Comparison of ENCODE assay signal across 8 cellular contexts in the genomic region with DNA sequence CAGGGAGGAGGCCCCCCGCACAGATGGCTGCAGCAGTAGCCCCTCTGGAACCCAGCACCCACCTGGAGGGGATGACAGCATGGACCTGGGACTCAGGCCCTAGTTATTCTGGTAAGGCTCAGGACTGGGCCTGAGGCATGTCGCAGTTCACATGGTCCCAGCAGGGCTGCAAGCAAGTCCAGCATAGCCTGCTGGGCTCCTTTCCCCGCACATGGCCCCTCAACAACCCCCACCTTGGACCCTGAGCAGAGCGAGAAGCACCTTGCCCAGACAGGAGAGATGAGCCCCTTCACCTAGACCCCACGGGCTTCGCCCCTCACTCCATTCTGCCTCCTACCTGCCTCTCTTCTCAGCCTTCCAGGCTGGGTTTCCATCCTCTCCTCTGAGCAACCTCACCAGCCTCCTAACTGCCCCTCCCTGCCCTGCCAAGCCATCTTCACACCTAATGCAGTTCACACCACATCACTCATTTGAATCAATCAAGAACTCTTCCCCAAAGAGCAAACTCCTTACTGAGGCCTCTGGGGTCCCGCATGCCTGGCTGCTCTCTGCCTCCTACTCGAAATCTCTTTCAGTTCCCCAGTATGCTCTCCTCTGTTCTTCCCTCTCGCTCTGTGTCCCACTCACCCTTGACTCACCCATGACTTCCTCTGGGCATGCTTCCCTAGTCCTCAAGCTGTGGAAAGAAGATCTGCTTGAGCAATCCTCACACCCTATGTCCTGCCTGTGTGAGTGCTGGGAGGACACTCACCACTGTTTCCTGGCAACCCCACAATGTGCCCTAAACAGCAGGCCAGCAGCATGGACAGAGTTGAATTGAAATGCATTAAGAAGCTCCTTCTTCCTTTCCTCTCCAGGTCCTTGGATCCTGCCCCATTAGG. TPM values are rescaled to one million over a fixed set of nuclear protein-coding genes. Genes with fewer than 3 reads are reported as not detected.
DNase-seq lines count a peak whose midpoint lies in the region; ATAC-seq, FAIRE-seq and TF ChIP-seq lines count a peak whose summit lies in the region.

No MANE protein-coding gene starts in this region.

- DNase-seq in GM13976 (ENCODE audit: low spot score) (peak; percentile 50), NCI-H2196 (lab: John Stamatoyannopoulos, UW; ENCODE audit: unreplicated experiment) (peak; percentile 62), bronchial epithelial cell (ENCODE audit: low read depth) (peak; percentile 100), tibial nerve (ENCODE audit: low spot score in 2 of 2) (peak in 1 of 2 donors; percentile 74)

- no peaks in the 10 kb centered on the region for H3K27me3 ChIP-seq in bronchial epithelial cell (ENCODE audit: control insufficient read depth, insufficient read depth, low read length)
- H3K27me3 ChIP-seq in liver (ENCODE audit: control insufficient read depth in 4 of 4, insufficient read depth in 4 of 4, low read length in 3 of 4), result no peaks in the 10 kb centered on the region
- no peaks in the 10 kb centered on the region for H3K27me3 ChIP-seq in tibial nerve

- TF ChIP-seq EP300 in tibial nerve (IDR thresholded peaks at IDR 0.05), result peak; percentile 68 to 87

- peak in 1 of 2 donors; percentile 26 for TF ChIP-seq RAD21 in liver (IDR thresholded peaks at IDR 0.05)

- peak; percentile 86 for FAIRE-seq in bronchial epithelial cell (lab: Jason Lieb, UNC)

- ATAC-seq in HG02571 (IDR thresholded peaks at IDR 0.05; ENCODE audit: unreplicated experiment) (no peak), HG02642 (IDR thresholded peaks at IDR 0.05; ENCODE audit: poor library complexity, unreplicated experiment) (no peak), HG02852 (IDR thresholded peaks at IDR 0.05; ENCODE audit: unreplicated experiment) (no peak)

- H3K4me3 ChIP-seq in bronchial epithelial cell (ENCODE audit: low read depth, low read length), result no peak overlapping the region
- no peak overlapping the region for H3K4me3 ChIP-seq in liver (ENCODE audit: low read depth in 1 of 3, low read length in 3 of 3)
- no peak overlapping the region for H3K4me3 ChIP-seq in tibial nerve

- H3K4me1 ChIP-seq in liver (ENCODE audit: control insufficient read depth in 4 of 4, insufficient read depth in 4 of 4, low read length in 3 of 4) (peaks cover 0 to 4% (median 2%) of the 10 kb centered on the region in 4 donors), tibial nerve (peaks cover 0 to 15% (median 6%) of the 10 kb centered on the region in 4 donors)

- H3K9me3 ChIP-seq in liver (ENCODE audit: control insufficient read depth in 4 of 4, low read length in 3 of 4) (no peaks in the 10 kb centered on the region), tibial nerve (no peaks in the 10 kb centered on the region)

- in situ Hi-C loops in GM13976 (cut with MboI; ENCODE audit: low sequenced_read_pairs, unreplicated experiment), result no loop called here

- no peak for TF ChIP-seq CTCF in GM13976 (IDR thresholded peaks at IDR 0.05; ENCODE audit: borderline replicate concordance, control extremely low read depth, extremely low read depth, insufficient read depth, missing control alignments)
- TF ChIP-seq CTCF in bronchial epithelial cell (IDR thresholded peaks at IDR 0.05; ENCODE audit: insufficient read depth, low read length, severe bottlenecking), result no peak
- no peak for TF ChIP-seq CTCF in liver (IDR thresholded peaks at IDR 0.05; ENCODE audit: low read depth, low read length, missing input control)
- TF ChIP-seq CTCF in tibial nerve (IDR thresholded peaks at IDR 0.05), result no peak

- H3K36me3 ChIP-seq in bronchial epithelial cell (ENCODE audit: control insufficient read depth, insufficient read depth, low read length), result no peaks in the 10 kb centered on the region
- H3K36me3 ChIP-seq in liver (ENCODE audit: control insufficient read depth in 4 of 4, insufficient read depth in 3 of 4, low read depth in 1 of 4, low read length in 3 of 4), result no peaks in the 10 kb centered on the region
- no peaks in the 10 kb centered on the region for H3K36me3 ChIP-seq in tibial nerve

- WGBS in liver, result 86% methylated on average over 9 of the region's 9 CpGs
- 69 to 76% methylated on average over 8 to 9 of the region's 9 CpGs for WGBS in tibial nerve, 2 donors

- H3K27ac ChIP-seq in liver (ENCODE audit: low read depth in 1 of 2, low read length in 2 of 2), result peak overlapping the region; percentile 55 to 82
- peak overlapping the region in 3 of 4 donors; percentile 67 to 78 (median 78) for H3K27ac ChIP-seq in tibial nerve

- peak in 1 of 2 donors; percentile 18 for TF ChIP-seq POLR2A in tibial nerve (IDR thresholded peaks at IDR 0.05)

- H3K9ac ChIP-seq in liver (ENCODE audit: low read depth in 1 of 2, low read length in 2 of 2), result peak overlapping the region in 1 of 2 donors; percentile 31

TF ChIP-seq in liver, 16 proteins besides CTCF, POLR2A, EP300 and RAD21:
- peak; percentile 39 for TF ChIP-seq SP1 (IDR thresholded peaks at IDR 0.05)
- TF ChIP-seq YY1 (IDR thresholded peaks at IDR 0.05), result no peak
- peak; percentile 43 for TF ChIP-seq NR2F2 (IDR thresholded peaks at IDR 0.05)
- TF ChIP-seq, protein P1, sequence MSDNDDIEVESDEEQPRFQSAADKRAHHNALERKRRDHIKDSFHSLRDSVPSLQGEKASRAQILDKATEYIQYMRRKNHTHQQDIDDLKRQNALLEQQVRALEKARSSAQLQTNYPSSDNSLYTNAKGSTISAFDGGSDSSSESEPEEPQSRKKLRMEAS (IDR thresholded peaks at IDR 0.05), result peak; percentile 22
- TF ChIP-seq RXRA (IDR thresholded peaks at IDR 0.05), result peak in 1 of 2 donors; percentile 56
- TF ChIP-seq, protein P2, sequence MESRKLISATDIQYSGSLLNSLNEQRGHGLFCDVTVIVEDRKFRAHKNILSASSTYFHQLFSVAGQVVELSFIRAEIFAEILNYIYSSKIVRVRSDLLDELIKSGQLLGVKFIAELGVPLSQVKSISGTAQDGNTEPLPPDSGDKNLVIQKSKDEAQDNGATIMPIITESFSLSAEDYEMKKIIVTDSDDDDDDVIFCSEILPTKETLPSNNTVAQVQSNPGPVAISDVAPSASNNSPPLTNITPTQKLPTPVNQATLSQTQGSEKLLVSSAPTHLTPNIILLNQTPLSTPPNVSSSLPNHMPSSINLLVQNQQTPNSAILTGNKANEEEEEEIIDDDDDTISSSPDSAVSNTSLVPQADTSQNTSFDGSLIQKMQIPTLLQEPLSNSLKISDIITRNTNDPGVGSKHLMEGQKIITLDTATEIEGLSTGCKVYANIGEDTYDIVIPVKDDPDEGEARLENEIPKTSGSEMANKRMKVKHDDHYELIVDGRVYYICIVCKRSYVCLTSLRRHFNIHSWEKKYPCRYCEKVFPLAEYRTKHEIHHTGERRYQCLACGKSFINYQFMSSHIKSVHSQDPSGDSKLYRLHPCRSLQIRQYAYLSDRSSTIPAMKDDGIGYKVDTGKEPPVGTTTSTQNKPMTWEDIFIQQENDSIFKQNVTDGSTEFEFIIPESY (IDR thresholded peaks at IDR 0.05), result no peak
- no peak for TF ChIP-seq JUND (IDR thresholded peaks at IDR 0.05)

RNA-seq across cellular contexts. Expression of gene THEMIS2, which starts 9.4 kb away (rescaled TPM):
- 2.1 and 2.4 TPM in 2 replicates for total RNA-seq in bronchial epithelial cell
- total RNA-seq in liver, result 10 to 100 TPM; 15.4 to 17.7 TPM
- polyA plus RNA-seq in liver, result 1 to 10 TPM; 4.9 to 6.1 TPM
- total RNA-seq in tibial nerve, result 10 to 100 TPM; 13.2 to 50.7 (median 23.7) TPM

RNA-seq across cellular contexts. Expression of gene PPP1R8, which starts 32.3 kb away (rescaled TPM):
- 46.7 and 51.9 TPM in 2 replicates for total RNA-seq in bronchial epithelial cell
- 10 to 100 TPM; 19.0 to 20.5 TPM for total RNA-seq in liver
- polyA plus RNA-seq in liver, result 10 to 100 TPM in 1 of 2 donors, 1 to 10 TPM in 1; 3.1 to 15.9 TPM
- 10 to 100 TPM; 32.0 to 58.2 (median 37.2) TPM for total RNA-seq in tibial nerve

RNA-seq across cellular contexts. Expression of gene RPA2, which starts 51.5 kb away (rescaled TPM):
- 20.5 and 25.0 TPM in 2 replicates for total RNA-seq in bronchial epithelial cell
- 10 to 100 TPM; 10.6 to 40.4 TPM for total RNA-seq in liver
- polyA plus RNA-seq in liver, result 10 to 100 TPM in 1 of 2 donors, 1 to 10 TPM in 1; 8.7 to 13.9 TPM
- total RNA-seq in tibial nerve, result 10 to 100 TPM; 16.7 to 37.4 (median 26.1) TPM
